16 cellular contexts compared by ENCODE assay signal in the genomic region with DNA sequence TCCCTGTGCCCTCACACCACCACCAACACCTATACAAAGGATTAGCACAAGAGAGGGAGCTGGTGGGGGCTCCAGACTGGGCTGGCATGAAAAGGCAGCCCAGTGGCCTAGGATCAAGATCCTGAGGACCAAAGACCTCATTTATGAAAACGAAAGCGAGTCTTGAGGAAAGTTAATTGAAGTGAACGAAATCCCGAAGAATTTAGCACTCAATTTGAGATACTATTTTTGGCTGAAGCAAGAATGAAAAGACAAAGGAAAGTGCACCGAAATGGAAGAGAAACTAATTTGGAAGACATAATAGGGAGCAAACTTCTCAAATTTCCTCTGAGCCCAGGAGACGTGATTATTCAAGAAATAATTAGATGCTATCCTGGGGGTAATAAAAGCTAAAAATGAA.
"Had no signal": no experiment of that assay in that cellular context is flagged by ENCODE, and none has a peak within 500 bp of the region (broad histone marks: within the 10 kb centered on the region; RNA-seq: fewer than 3 reads in every experiment).

No MANE protein-coding gene starts in this region.

- H3K27me3 ChIP-seq: SJSA1 had no signal

- DNase-seq: KBM-7, MV-4-11, NCI-H1048, NCI-H1436, NCI-H187, NCI-H2029 treated with DMSO at 0.1 percent for 48 hours, NCI-H226, NCI-H446, NCI-H510A, NCI-H524 treated with DMSO at 0.1 percent for 48 hours, NCI-H774, Right ventricle myocardium superior, SIG-M5 had no signal

- H3K36me3 ChIP-seq: SJSA1 had no signal

- H3K27ac ChIP-seq: HL-60, SJSA1, SK-N-MC had no signal

- H3K4me1 ChIP-seq: SJSA1 had no signal

- H3K4me3 ChIP-seq: SJSA1, SK-N-MC had no signal
